Comparison of ENCODE assay signal across 25 cellular contexts in the genomic region with DNA sequence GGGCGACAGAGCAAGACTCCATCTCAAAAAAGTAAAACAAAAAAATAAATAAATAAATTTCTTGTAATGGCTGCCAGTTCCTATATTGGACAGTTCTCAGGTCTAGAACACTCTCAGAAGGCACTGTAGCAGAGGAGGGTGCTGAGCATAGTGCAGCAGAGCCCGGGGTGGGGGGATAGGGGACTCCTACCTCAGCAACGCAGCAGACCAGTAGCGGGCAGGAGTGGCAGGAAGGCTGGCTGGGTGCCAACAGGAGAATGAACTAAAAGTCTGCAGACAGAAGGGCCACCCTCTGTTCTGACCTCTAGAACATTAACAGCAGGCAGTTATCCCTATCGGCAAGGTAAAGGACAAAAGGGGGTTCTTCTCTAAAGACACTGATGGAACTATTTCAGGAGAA.
"Had no signal": no experiment of that assay in that cellular context is flagged by ENCODE, and none has a peak within 500 bp of the region (broad histone marks: within the 10 kb centered on the region; RNA-seq: fewer than 3 reads in every experiment).

No MANE protein-coding gene starts in this region.

- H3K36me3 Mint-ChIP-seq: activated naive CD4-positive, alpha-beta T cell treated with anti-CD3 and anti-CD28 coated beads, Interleukin-2, amount 50 U/mL, for 24 hours had no signal

- H3K9ac ChIP-seq: SK-N-SH had no signal

- H3K9me2 ChIP-seq: SK-N-SH had no signal

- H3K4me3 ChIP-seq: breast epithelium, Peyer's patch, SJCRH30 had no signal

- H3K4me3 Mint-ChIP-seq: activated CD8-positive, alpha-beta T cell treated with anti-CD3 and anti-CD28 coated beads, Interleukin-2, amount 10 ng/mL, durations not matched to agents 7 days and 5 days; activated naive CD4-positive, alpha-beta T cell treated with anti-CD3 and anti-CD28 coated beads, Interleukin-2, amount 50 U/mL, for 24 hours had no signal

- H3K27ac Mint-ChIP-seq: activated CD8-positive, alpha-beta T cell treated with anti-CD3 and anti-CD28 coated beads, Interleukin-2, amount 10 ng/mL, durations not matched to agents 7 days and 5 days had no signal

- H3K4me2 ChIP-seq: SK-N-SH had no signal

- ATAC-seq: activated CD8-positive, alpha-beta T cell treated with anti-CD3 and anti-CD28 coated beads, Interleukin-2, amount 10 ng/mL, durations not matched to agents 7 days and 5 days had no signal

- H3K9me3 Mint-ChIP-seq: activated naive CD4-positive, alpha-beta T cell treated with anti-CD3 and anti-CD28 coated beads, Interleukin-2, amount 50 U/mL, for 24 hours had no signal

- H3K9me3 ChIP-seq: breast epithelium, Peyer's patch, SJCRH30, SK-N-SH had no signal

- H3K36me3 ChIP-seq: breast epithelium, Peyer's patch, SJCRH30 had no signal

- DNase-seq: activated CD4-positive, alpha-beta T cell treated with anti-CD3 and anti-CD28 coated beads for 48 hours; activated CD4-positive, alpha-beta T cell treated with anti-CD3 and anti-CD28 coated beads, Interleukin-2, amount 50 U/mL, for 4 hours; activated CD4-positive, CD25-positive, alpha-beta regulatory T cell treated with anti-CD3 and anti-CD28 coated beads, Interleukin-2, amount 50 U/mL, for 72 hours; activated CD8-positive, alpha-beta memory T cell treated with anti-CD3 and anti-CD28 coated beads, Interleukin-2, amount 50 U/mL, for 48 hours; activated CD8-positive, alpha-beta T cell treated with anti-CD3 and anti-CD28 coated beads, Interleukin-2, amount 10 ng/mL, durations not matched to agents 7 days and 5 days; activated effector memory CD4-positive, alpha-beta T cell treated with Interleukin-2 at 50 U/mL for 16 hours; activated naive CD4-positive, alpha-beta T cell; activated T-cell treated with anti-CD3 and anti-CD28 coated beads, Interleukin-2, amount 50 U/mL, for 1 hour; aorta; caudate nucleus; NCI-H1048; NCI-H1417; NCI-H1930; NCI-H2171; NCI-H510A treated with DMSO at 0.1 percent for 48 hours; NCI-H774; NK-92 treated with Interleukin-12 subunit alpha and Interleukin-12 subunit beta, amount 100 ng/mL, for 24 hours; Peyer's patch; Right ventricle myocardium superior; SJCRH30; SK-N-SH; T-helper 1 cell had no signal

- H3K27me3 Mint-ChIP-seq: activated naive CD4-positive, alpha-beta T cell treated with anti-CD3 and anti-CD28 coated beads, Interleukin-2, amount 50 U/mL, for 24 hours had no signal

- H3K27me3 ChIP-seq: Peyer's patch, SJCRH30 had no signal

- H3K27ac ChIP-seq: breast epithelium, Peyer's patch, RWPE1, SJCRH30 had no signal

- H3K4me1 ChIP-seq: breast epithelium, Peyer's patch, SJCRH30 had no signal
